Comparison of ENCODE assay signal across 7 cellular contexts in genomic region chr17:80145076-80146075, GRCh38. TPM values are rescaled to one million over a fixed set of nuclear protein-coding genes. Genes with fewer than 3 reads are reported as not detected.
DNase-seq lines count a peak whose midpoint lies in the region; ATAC-seq, FAIRE-seq and TF ChIP-seq lines count a peak whose summit lies in the region.

No MANE protein-coding gene starts in this region.

- no peaks in the 10 kb centered on the region for H3K27me3 Mint-ChIP-seq in T-helper 2 cell treated with Interferon-gamma antibody and Interleukin-4, amounts not matched to agents 5 μg/mL and 100 μg/mL, for 36 hours (ENCODE audit: low read depth)

- DNase-seq in HFF-Myc (ENCODE audit: extremely low read depth, low read depth) (no peak), small intestine (no peak), mesenteric fat pad (ENCODE audit: low spot score) (no peak)
- DNase-seq in T-helper 2 cell treated with Interferon-gamma antibody and Interleukin-4, amounts not matched to agents 5 μg/mL and 100 μg/mL, for 36 hours (ENCODE audit: low spot score), result no peak
- DNase-seq in stimulated activated CD4-positive, alpha-beta T cell treated with anti-CD3 and anti-CD28 coated beads, Interleukin-4, amount 100 ng/mL, for 24 hours, result no peak

- TF ChIP-seq EP300 in gastroesophageal sphincter (IDR thresholded peaks at IDR 0.05), result no peak

- H3K36me3 Mint-ChIP-seq in T-helper 2 cell treated with Interferon-gamma antibody and Interleukin-4, amounts not matched to agents 5 μg/mL and 100 μg/mL, for 36 hours (ENCODE audit: low read depth), result peaks cover 39% of the 10 kb centered on the region

- peaks cover 0 to 38% of the 10 kb centered on the region in 2 donors for H3K36me3 ChIP-seq in gastroesophageal sphincter
- peaks cover 11 to 16% of the 10 kb centered on the region in 2 donors for H3K36me3 ChIP-seq in small intestine (ENCODE audit: control insufficient read depth in 2 of 2, insufficient read depth in 2 of 2, low read length in 2 of 2)

- TF ChIP-seq POLR2A in gastroesophageal sphincter (IDR thresholded peaks at IDR 0.05) (no peak), GM18505 (IDR thresholded peaks at IDR 0.05; ENCODE audit: borderline replicate concordance, extremely low read depth, insufficient read depth, insufficient read length) (no peak)

- ATAC-seq in gastroesophageal sphincter, result no peak
- ATAC-seq in GM18505 (IDR thresholded peaks at IDR 0.05; ENCODE audit: unreplicated experiment), result no peak

- H3K9me3 Mint-ChIP-seq in T-helper 2 cell treated with Interferon-gamma antibody and Interleukin-4, amounts not matched to agents 5 μg/mL and 100 μg/mL, for 36 hours, result no peaks in the 10 kb centered on the region

- H3K27me3 ChIP-seq in gastroesophageal sphincter (no peaks in the 10 kb centered on the region), small intestine (ENCODE audit: control insufficient read depth in 2 of 2, insufficient read depth in 2 of 2, low read length in 2 of 2) (no peaks in the 10 kb centered on the region)

- FAIRE-seq in small intestine (lab: Jason Lieb, UNC), result no peak

- peaks cover 0 to 49% (median 11%) of the 10 kb centered on the region in 3 donors for H3K4me1 ChIP-seq in gastroesophageal sphincter
- H3K4me1 ChIP-seq in small intestine (ENCODE audit: control insufficient read depth in 2 of 2, insufficient read depth in 1 of 2, low read depth in 1 of 2, low read length in 1 of 2), result peaks cover 2 to 10% of the 10 kb centered on the region in 2 donors

- H3K4me3 ChIP-seq in HFF-Myc (replicated peaks; ENCODE audit: low read depth, low read length), result peak overlapping the region; percentile 86
- H3K4me3 ChIP-seq in gastroesophageal sphincter, result peak overlapping the region; percentile 68 to 97
- H3K4me3 ChIP-seq in small intestine (ENCODE audit: low read depth in 1 of 2, low read length in 2 of 2), result peak overlapping the region; percentile 79 to 94

- H3K27ac ChIP-seq in gastroesophageal sphincter (peak overlapping the region in 3 of 4 donors; percentile 91 to 98 (median 97)), small intestine (ENCODE audit: low read depth in 1 of 2, low read length in 1 of 2) (no peak overlapping the region)

- no peak for TF ChIP-seq CTCF in HFF-Myc (IDR thresholded peaks at IDR 0.05; ENCODE audit: low read depth, low read length, missing control alignments)
- TF ChIP-seq CTCF in gastroesophageal sphincter (IDR thresholded peaks at IDR 0.05), result no peak

- H3K4me1 Mint-ChIP-seq in T-helper 2 cell treated with Interferon-gamma antibody and Interleukin-4, amounts not matched to agents 5 μg/mL and 100 μg/mL, for 36 hours (ENCODE audit: low read depth), result peaks cover 35% of the 10 kb centered on the region

- peak overlapping the region; percentile 88 for H3K4me3 Mint-ChIP-seq in T-helper 2 cell treated with Interferon-gamma antibody and Interleukin-4, amounts not matched to agents 5 μg/mL and 100 μg/mL, for 36 hours

- H3K9me3 ChIP-seq in gastroesophageal sphincter (no peaks in the 10 kb centered on the region), small intestine (ENCODE audit: control insufficient read depth, low read depth) (no peaks in the 10 kb centered on the region)

- 33 to 35% methylated on average over 6 to 7 of the region's 10 CpGs for WGBS in gastroesophageal sphincter (ENCODE audit: low coverage in 1 of 2), 2 donors
- 32 to 45% (median 32%) methylated on average over 10 of the region's 10 CpGs for WGBS in small intestine, 3 donors

- peak overlapping the region; percentile 84 for H3K27ac Mint-ChIP-seq in T-helper 2 cell treated with Interferon-gamma antibody and Interleukin-4, amounts not matched to agents 5 μg/mL and 100 μg/mL, for 36 hours

RNA-seq across cellular contexts. Expression of gene EIF4A3, which starts 1.6 kb away (rescaled TPM):
- total RNA-seq in gastroesophageal sphincter (10 to 100 TPM; 37.9 to 61.6 (median 49.0) TPM), mesenteric fat pad (92.0 TPM)
- polyA plus RNA-seq in small intestine, result 10 to 100 TPM; 47.2 to 84.9 (median 49.7) TPM

RNA-seq across cellular contexts. Expression of gene CARD14, which starts 24.5 kb away (rescaled TPM):
- total RNA-seq in gastroesophageal sphincter (under 1 TPM in 2 of 4 donors, not detected in 2; 0.78 to 0.81 TPM), mesenteric fat pad (not detected)
- 1 to 10 TPM in 2 of 3 donors, under 1 TPM in 1; 0.81 to 3.1 (median 1.3) TPM for polyA plus RNA-seq in small intestine

RNA-seq across cellular contexts. Expression of gene GAA, which starts 44.0 kb away (rescaled TPM):
- total RNA-seq in gastroesophageal sphincter, result 10 to 100 TPM; 35.6 to 73.2 (median 47.4) TPM
- polyA plus RNA-seq in small intestine, result 10 to 100 TPM; 13.2 to 25.9 (median 16.8) TPM
- total RNA-seq in mesenteric fat pad, result 61.4 TPM

Comparison
In these comparisons a context has a peak if more than half of its experiments do, and no peak if none do; other contexts are left out.
1. H3K27ac ChIP-seq: peak in gastroesophageal sphincter (3 of 4); none in small intestine (0 of 2).
2. Peak in every context shown above with its lines, with median percentiles within 50 percentile points of each other: H3K4me3 ChIP-seq.